2 cellular contexts compared by ENCODE assay signal in the genomic region with DNA sequence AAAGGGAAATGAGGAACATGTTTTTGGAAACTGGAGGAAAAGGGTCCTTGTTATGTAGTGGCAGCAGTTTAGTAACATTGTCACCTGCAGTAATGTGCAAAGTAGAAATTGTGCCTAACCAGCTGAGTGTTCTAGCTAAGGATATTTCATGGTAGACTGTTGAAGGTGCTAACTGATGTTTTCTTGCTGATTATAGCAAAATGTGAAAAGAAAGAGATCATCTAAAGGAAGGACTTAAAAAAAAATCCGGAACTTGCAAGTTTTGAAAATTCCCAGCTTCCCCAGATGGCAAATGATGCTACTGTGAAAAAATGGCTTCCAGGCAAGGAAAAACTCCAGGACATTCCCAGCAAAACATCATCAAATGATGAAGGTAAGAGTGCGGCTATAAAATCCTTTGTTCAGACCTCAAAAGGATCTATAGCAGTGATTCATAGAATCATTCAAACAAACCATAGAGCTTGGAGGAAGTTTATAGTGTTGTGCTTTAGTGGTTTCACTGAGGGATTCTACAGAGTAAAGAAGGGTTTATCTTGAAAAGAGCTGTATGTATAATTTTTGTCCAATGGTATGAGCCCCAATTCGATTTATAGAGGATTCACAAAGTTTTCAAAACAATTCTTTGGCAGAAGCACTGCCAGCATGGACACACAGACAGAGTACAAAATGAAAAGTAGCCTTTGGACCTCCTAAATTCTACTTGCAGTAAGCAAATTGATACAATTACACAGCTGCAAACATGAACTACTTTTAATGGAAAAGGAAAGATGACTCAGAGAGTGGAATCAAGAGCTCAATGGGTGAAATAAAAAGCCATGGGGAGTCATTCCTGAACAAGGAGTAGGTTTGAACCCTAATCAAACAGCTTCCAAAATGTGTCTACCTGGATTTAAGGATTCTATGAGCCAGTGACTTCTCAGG.
TF ChIP-seq lines count a peak whose summit lies in the region.

No MANE protein-coding gene starts in this region.

TF ChIP-seq in A549, 52 proteins besides CTCF, POLR2A, EP300 and RAD21:
- TF ChIP-seq NFE2L2 (conservative IDR thresholded peaks at IDR 0.05; ENCODE audit: low read length) (no peak), RARB (CRISPR knock-in tag; IDR thresholded peaks at IDR 0.05) (no peak), MAFK (IDR thresholded peaks at IDR 0.05; ENCODE audit: partially characterized antibody) (peak; percentile 54), FOSB (CRISPR knock-in tag; IDR thresholded peaks at IDR 0.05) (no peak)

TF ChIP-seq in IMR-90, 13 proteins besides CTCF, POLR2A, EP300 and RAD21:
- TF ChIP-seq CHD1 (IDR thresholded peaks at IDR 0.05; ENCODE audit: low read depth, low read length) (no peak), ELK1 (IDR thresholded peaks at IDR 0.05; ENCODE audit: borderline replicate concordance, low read depth, low read length) (no peak), MAZ (IDR thresholded peaks at IDR 0.05; ENCODE audit: borderline replicate concordance, low read depth, low read length) (no peak), FOS (IDR thresholded peaks at IDR 0.05; ENCODE audit: low read depth, low read length) (peak; percentile 16; the same call in 1 of the 2 replicates), MAFK (IDR thresholded peaks at IDR 0.05; ENCODE audit: low read depth, low read length) (peak; percentile 56), RFX5 (IDR thresholded peaks at IDR 0.05; ENCODE audit: low read depth, low read length) (no peak), BHLHE40 (IDR thresholded peaks at IDR 0.05; ENCODE audit: low read depth, low read length) (no peak), USF2 (IDR thresholded peaks at IDR 0.05; ENCODE audit: low read depth, low read length) (no peak), CEBPB (IDR thresholded peaks at IDR 0.05; ENCODE audit: low read depth, low read length) (no peak), MXI1 (IDR thresholded peaks at IDR 0.05; ENCODE audit: borderline replicate concordance, low read depth, low read length) (no peak), SMC3 (IDR thresholded peaks at IDR 0.05; ENCODE audit: low read depth, low read length) (no peak), RCOR1 (IDR thresholded peaks at IDR 0.05; ENCODE audit: insufficient replicate concordance, low read length) (no peak), NFE2L2 (IDR thresholded peaks at IDR 0.05; ENCODE audit: low read depth, low read length) (no peak)
